In genomic region chr5:160450164-160450932, GRCh38 we compare ENCODE assay signal across 12 cellular contexts. TPM values are rescaled to one million over a fixed set of nuclear protein-coding genes. Genes with fewer than 3 reads are reported as not detected.
DNase-seq lines count a peak whose midpoint lies in the region; ATAC-seq and TF ChIP-seq lines count a peak whose summit lies in the region.
"Had no signal": no experiment of that assay in that cellular context is flagged by ENCODE, and none has a peak within 500 bp of the region (broad histone marks: within the 10 kb centered on the region; RNA-seq: fewer than 3 reads in every experiment).

No MANE protein-coding gene starts in this region.

- H3K36me3 ChIP-seq in mucosa of descending colon (ENCODE audit: low read depth) = no peaks in the 10 kb centered on the region
- H3K36me3 ChIP-seq: brain microvascular endothelial cell had no signal

- peaks cover 12% of the 10 kb centered on the region for H3K9me3 Mint-ChIP-seq in activated T-helper 1 cell treated with anti-CD3 and anti-CD28 coated beads, Interleukin-12 subunit alpha, Interleukin-12 subunit beta, Interleukin-2, Interleukin-4 antibody, amounts not matched to agents 30 ng/mL and 10 ng/mL and 1 ng/mL, durations not matched to agents 14 hours and 24 hours and 36 hours

- no peak for DNase-seq in activated T-helper 1 cell treated with anti-CD3 and anti-CD28 coated beads, Interleukin-12 subunit alpha, Interleukin-12 subunit beta, Interleukin-2, Interleukin-4 antibody, amounts not matched to agents 30 ng/mL and 10 ng/mL and 1 ng/mL, durations not matched to agents 14 hours and 24 hours and 36 hours (ENCODE audit: low spot score)
- DNase-seq in GM13976 (ENCODE audit: low spot score) (no peak), mucosa of descending colon (no peak), DMS 273 (lab: John Stamatoyannopoulos, UW; ENCODE audit: unreplicated experiment) (no peak), midbrain (lab: John Stamatoyannopoulos, UW) (no peak)
- DNase-seq: activated T-cell treated with anti-CD3 and anti-CD28 coated beads, Interleukin-2, amount 50 U/mL, for 48 hours; brain microvascular endothelial cell; mammary epithelial cell; SHP77 treated with DMSO at 0.1 percent for 48 hours had no signal

- TF ChIP-seq CTCF in GM13976 (IDR thresholded peaks at IDR 0.05; ENCODE audit: borderline replicate concordance, control extremely low read depth, extremely low read depth, insufficient read depth, missing control alignments) (no peak), mucosa of descending colon (IDR thresholded peaks at IDR 0.05) (no peak)

- H3K9me3 ChIP-seq in mucosa of descending colon = no peaks in the 10 kb centered on the region

- intact Hi-C loops in activated T-helper 1 cell treated with anti-CD3 and anti-CD28 coated beads, Interleukin-12 subunit alpha, Interleukin-12 subunit beta, Interleukin-2, Interleukin-4 antibody, amounts not matched to agents 30 ng/mL and 10 ng/mL and 1 ng/mL, durations not matched to agents 14 hours and 24 hours and 36 hours (cut with micrococcal nuclease) = loop anchor here (1.0 kb wide), 2 partner anchors 11 to 17 kb away; no protein-coding TSS in a partner anchor
- intact Hi-C loops in mucosa of descending colon (cut with DNase I, micrococcal nuclease) = no loop called here

- peaks cover 7% of the 10 kb centered on the region for H3K36me3 Mint-ChIP-seq in activated T-helper 1 cell treated with anti-CD3 and anti-CD28 coated beads, Interleukin-12 subunit alpha, Interleukin-12 subunit beta, Interleukin-2, Interleukin-4 antibody, amounts not matched to agents 30 ng/mL and 10 ng/mL and 1 ng/mL, durations not matched to agents 14 hours and 24 hours and 36 hours (ENCODE audit: low read depth)

- peaks cover 64% of the 10 kb centered on the region for H3K4me1 Mint-ChIP-seq in activated T-helper 1 cell treated with anti-CD3 and anti-CD28 coated beads, Interleukin-12 subunit alpha, Interleukin-12 subunit beta, Interleukin-2, Interleukin-4 antibody, amounts not matched to agents 30 ng/mL and 10 ng/mL and 1 ng/mL, durations not matched to agents 14 hours and 24 hours and 36 hours (ENCODE audit: low read depth)

- H3K4me3 Mint-ChIP-seq in activated T-helper 1 cell treated with anti-CD3 and anti-CD28 coated beads, Interleukin-12 subunit alpha, Interleukin-12 subunit beta, Interleukin-2, Interleukin-4 antibody, amounts not matched to agents 30 ng/mL and 10 ng/mL and 1 ng/mL, durations not matched to agents 14 hours and 24 hours and 36 hours = no peak overlapping the region

- peak overlapping the region; percentile 10 for H3K27ac Mint-ChIP-seq in activated T-helper 1 cell treated with anti-CD3 and anti-CD28 coated beads, Interleukin-12 subunit alpha, Interleukin-12 subunit beta, Interleukin-2, Interleukin-4 antibody, amounts not matched to agents 30 ng/mL and 10 ng/mL and 1 ng/mL, durations not matched to agents 14 hours and 24 hours and 36 hours

- H3K4me3 ChIP-seq in mucosa of descending colon = no peak overlapping the region

- ATAC-seq in GM18505 (IDR thresholded peaks at IDR 0.05; ENCODE audit: unreplicated experiment) (peak; percentile 40), GM19463 (IDR thresholded peaks at IDR 0.05; ENCODE audit: unreplicated experiment) (peak; percentile 53), HG03064 (IDR thresholded peaks at IDR 0.05; ENCODE audit: low read depth, unreplicated experiment) (peak; percentile 50), mucosa of descending colon (no peak)

- no peaks in the 10 kb centered on the region for H3K4me1 ChIP-seq in mucosa of descending colon (ENCODE audit: low read depth)

- H3K27me3 Mint-ChIP-seq in activated T-helper 1 cell treated with anti-CD3 and anti-CD28 coated beads, Interleukin-12 subunit alpha, Interleukin-12 subunit beta, Interleukin-2, Interleukin-4 antibody, amounts not matched to agents 30 ng/mL and 10 ng/mL and 1 ng/mL, durations not matched to agents 14 hours and 24 hours and 36 hours (ENCODE audit: insufficient read depth) = no peaks in the 10 kb centered on the region

- TF ChIP-seq POLR2A in GM18505 (IDR thresholded peaks at IDR 0.05; ENCODE audit: borderline replicate concordance, extremely low read depth, insufficient read depth, insufficient read length) = no peak

- in situ Hi-C loops in GM13976 (cut with MboI; ENCODE audit: low sequenced_read_pairs, unreplicated experiment) = no loop called here

RNA-seq across cellular contexts. Expression of gene PTTG1, which starts 28.7 kb away (rescaled TPM):
- total RNA-seq in activated T-helper 1 cell treated with anti-CD3 and anti-CD28 coated beads, Interleukin-12 subunit alpha, Interleukin-12 subunit beta, Interleukin-2, Interleukin-4 antibody, amounts not matched to agents 30 ng/mL and 10 ng/mL and 1 ng/mL, durations not matched to agents 14 hours and 24 hours and 36 hours = 69.9 and 75.5 TPM in 2 replicates
- 10 to 100 TPM in 1 of 3 donors, 1 to 10 TPM in 2; 5.8 to 46.8 (median 9.0) TPM for total RNA-seq in mucosa of descending colon

RNA-seq across cellular contexts. Expression of gene SLU7, which starts 31.5 kb away (rescaled TPM):
- total RNA-seq in activated T-helper 1 cell treated with anti-CD3 and anti-CD28 coated beads, Interleukin-12 subunit alpha, Interleukin-12 subunit beta, Interleukin-2, Interleukin-4 antibody, amounts not matched to agents 30 ng/mL and 10 ng/mL and 1 ng/mL, durations not matched to agents 14 hours and 24 hours and 36 hours = 37.4 and 47.4 TPM in 2 replicates
- total RNA-seq in mucosa of descending colon = 10 to 100 TPM; 46.4 to 52.3 (median 49.5) TPM

RNA-seq across cellular contexts. Expression of gene FAM200C, which starts 50.5 kb away (rescaled TPM):
- 0.65 and 0.98 TPM in 2 replicates for total RNA-seq in activated T-helper 1 cell treated with anti-CD3 and anti-CD28 coated beads, Interleukin-12 subunit alpha, Interleukin-12 subunit beta, Interleukin-2, Interleukin-4 antibody, amounts not matched to agents 30 ng/mL and 10 ng/mL and 1 ng/mL, durations not matched to agents 14 hours and 24 hours and 36 hours
- 1 to 10 TPM; 1.7 to 4.3 (median 1.9) TPM for total RNA-seq in mucosa of descending colon
